ENCODE assay signal across 1 cellular context in the genomic region with DNA sequence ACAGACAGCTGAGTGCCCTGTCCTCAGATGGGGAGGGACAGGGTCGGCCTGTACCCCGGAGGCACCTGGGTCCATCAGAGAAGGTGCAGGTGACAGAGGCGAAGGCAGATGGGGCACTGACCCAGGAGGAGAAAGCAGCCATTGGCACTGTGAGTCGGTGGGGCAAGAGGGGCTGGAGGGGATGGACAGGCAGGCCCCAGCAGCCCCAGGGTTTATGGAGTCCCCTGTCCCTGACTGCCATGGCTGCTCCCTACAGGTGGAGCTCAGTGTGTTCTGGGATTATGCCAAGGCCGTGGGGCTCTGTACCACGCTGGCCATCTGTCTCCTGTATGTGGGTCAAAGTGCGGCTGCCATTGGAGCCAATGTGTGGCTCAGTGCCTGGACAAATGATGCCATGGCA.
TF ChIP-seq lines count a peak whose summit lies in the region.

No MANE protein-coding gene starts in this region.

TF ChIP-seq in GM23338, 12 proteins besides CTCF, POLR2A, EP300 and RAD21:
- no peak for TF ChIP-seq NANOG (IDR thresholded peaks at IDR 0.05; ENCODE audit: borderline replicate concordance)
- no peak for TF ChIP-seq STAT1 (IDR thresholded peaks at IDR 0.05; ENCODE audit: unreplicated experiment)
- no peak for TF ChIP-seq EZH2 (IDR thresholded peaks at IDR 0.05; ENCODE audit: low read depth, unreplicated experiment)
- TF ChIP-seq, protein P1, sequence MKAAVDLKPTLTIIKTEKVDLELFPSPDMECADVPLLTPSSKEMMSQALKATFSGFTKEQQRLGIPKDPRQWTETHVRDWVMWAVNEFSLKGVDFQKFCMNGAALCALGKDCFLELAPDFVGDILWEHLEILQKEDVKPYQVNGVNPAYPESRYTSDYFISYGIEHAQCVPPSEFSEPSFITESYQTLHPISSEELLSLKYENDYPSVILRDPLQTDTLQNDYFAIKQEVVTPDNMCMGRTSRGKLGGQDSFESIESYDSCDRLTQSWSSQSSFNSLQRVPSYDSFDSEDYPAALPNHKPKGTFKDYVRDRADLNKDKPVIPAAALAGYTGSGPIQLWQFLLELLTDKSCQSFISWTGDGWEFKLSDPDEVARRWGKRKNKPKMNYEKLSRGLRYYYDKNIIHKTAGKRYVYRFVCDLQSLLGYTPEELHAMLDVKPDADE (IDR thresholded peaks at IDR 0.05) = no peak
- TF ChIP-seq ZNF331 (CRISPR knock-in tag; IDR thresholded peaks at IDR 0.05; ENCODE audit: low read depth) = no peak
- TF ChIP-seq EZH2phosphoT487 (IDR thresholded peaks at IDR 0.05; ENCODE audit: unreplicated experiment) = no peak
- no peak for TF ChIP-seq CREB1 (CRISPR knock-in tag; IDR thresholded peaks at IDR 0.05; ENCODE audit: low read depth)
- no peak for TF ChIP-seq ZNF114 (CRISPR knock-in tag; IDR thresholded peaks at IDR 0.05)
- TF ChIP-seq, protein P2, sequence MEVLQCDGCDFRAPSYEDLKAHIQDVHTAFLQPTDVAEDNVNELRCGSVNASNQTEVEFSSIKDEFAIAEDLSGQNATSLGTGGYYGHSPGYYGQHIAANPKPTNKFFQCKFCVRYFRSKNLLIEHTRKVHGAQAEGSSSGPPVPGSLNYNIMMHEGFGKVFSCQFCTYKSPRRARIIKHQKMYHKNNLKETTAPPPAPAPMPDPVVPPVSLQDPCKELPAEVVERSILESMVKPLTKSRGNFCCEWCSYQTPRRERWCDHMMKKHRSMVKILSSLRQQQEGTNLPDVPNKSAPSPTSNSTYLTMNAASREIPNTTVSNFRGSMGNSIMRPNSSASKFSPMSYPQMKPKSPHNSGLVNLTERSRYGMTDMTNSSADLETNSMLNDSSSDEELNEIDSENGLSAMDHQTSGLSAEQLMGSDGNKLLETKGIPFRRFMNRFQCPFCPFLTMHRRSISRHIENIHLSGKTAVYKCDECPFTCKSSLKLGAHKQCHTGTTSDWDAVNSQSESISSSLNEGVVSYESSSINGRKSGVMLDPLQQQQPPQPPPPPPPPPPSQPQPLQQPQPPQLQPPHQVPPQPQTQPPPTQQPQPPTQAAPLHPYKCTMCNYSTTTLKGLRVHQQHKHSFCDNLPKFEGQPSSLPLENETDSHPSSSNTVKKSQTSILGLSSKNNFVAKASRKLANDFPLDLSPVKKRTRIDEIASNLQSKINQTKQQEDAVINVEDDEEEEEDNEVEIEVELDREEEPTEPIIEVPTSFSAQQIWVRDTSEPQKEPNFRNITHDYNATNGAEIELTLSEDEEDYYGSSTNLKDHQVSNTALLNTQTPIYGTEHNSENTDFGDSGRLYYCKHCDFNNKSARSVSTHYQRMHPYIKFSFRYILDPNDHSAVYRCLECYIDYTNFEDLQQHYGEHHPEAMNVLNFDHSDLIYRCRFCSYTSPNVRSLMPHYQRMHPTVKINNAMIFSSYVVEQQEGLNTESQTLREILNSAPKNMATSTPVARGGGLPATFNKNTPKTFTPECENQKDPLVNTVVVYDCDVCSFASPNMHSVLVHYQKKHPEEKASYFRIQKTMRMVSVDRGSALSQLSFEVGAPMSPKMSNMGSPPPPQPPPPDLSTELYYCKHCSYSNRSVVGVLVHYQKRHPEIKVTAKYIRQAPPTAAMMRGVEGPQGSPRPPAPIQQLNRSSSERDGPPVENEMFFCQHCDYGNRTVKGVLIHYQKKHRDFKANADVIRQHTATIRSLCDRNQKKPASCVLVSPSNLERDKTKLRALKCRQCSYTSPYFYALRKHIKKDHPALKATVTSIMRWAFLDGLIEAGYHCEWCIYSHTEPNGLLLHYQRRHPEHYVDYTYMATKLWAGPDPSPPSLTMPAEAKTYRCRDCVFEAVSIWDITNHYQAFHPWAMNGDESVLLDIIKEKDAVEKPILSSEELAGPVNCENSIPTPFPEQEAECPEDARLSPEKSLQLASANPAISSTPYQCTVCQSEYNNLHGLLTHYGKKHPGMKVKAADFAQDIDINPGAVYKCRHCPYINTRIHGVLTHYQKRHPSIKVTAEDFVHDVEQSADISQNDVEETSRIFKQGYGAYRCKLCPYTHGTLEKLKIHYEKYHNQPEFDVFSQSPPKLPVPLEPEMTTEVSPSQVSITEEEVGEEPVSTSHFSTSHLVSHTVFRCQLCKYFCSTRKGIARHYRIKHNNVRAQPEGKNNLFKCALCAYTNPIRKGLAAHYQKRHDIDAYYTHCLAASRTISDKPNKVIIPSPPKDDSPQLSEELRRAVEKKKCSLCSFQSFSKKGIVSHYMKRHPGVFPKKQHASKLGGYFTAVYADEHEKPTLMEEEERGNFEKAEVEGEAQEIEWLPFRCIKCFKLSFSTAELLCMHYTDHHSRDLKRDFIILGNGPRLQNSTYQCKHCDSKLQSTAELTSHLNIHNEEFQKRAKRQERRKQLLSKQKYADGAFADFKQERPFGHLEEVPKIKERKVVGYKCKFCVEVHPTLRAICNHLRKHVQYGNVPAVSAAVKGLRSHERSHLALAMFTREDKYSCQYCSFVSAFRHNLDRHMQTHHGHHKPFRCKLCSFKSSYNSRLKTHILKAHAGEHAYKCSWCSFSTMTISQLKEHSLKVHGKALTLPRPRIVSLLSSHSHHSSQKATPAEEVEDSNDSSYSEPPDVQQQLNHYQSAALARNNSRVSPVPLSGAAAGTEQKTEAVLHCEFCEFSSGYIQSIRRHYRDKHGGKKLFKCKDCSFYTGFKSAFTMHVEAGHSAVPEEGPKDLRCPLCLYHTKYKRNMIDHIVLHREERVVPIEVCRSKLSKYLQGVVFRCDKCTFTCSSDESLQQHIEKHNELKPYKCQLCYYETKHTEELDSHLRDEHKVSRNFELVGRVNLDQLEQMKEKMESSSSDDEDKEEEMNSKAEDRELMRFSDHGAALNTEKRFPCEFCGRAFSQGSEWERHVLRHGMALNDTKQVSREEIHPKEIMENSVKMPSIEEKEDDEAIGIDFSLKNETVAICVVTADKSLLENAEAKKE (CRISPR knock-in tag; IDR thresholded peaks at IDR 0.05) = no peak
- TF ChIP-seq, protein P3, sequence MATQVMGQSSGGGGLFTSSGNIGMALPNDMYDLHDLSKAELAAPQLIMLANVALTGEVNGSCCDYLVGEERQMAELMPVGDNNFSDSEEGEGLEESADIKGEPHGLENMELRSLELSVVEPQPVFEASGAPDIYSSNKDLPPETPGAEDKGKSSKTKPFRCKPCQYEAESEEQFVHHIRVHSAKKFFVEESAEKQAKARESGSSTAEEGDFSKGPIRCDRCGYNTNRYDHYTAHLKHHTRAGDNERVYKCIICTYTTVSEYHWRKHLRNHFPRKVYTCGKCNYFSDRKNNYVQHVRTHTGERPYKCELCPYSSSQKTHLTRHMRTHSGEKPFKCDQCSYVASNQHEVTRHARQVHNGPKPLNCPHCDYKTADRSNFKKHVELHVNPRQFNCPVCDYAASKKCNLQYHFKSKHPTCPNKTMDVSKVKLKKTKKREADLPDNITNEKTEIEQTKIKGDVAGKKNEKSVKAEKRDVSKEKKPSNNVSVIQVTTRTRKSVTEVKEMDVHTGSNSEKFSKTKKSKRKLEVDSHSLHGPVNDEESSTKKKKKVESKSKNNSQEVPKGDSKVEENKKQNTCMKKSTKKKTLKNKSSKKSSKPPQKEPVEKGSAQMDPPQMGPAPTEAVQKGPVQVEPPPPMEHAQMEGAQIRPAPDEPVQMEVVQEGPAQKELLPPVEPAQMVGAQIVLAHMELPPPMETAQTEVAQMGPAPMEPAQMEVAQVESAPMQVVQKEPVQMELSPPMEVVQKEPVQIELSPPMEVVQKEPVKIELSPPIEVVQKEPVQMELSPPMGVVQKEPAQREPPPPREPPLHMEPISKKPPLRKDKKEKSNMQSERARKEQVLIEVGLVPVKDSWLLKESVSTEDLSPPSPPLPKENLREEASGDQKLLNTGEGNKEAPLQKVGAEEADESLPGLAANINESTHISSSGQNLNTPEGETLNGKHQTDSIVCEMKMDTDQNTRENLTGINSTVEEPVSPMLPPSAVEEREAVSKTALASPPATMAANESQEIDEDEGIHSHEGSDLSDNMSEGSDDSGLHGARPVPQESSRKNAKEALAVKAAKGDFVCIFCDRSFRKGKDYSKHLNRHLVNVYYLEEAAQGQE (IDR thresholded peaks at IDR 0.05; ENCODE audit: unreplicated experiment) = no peak
- TF ChIP-seq POLR2AphosphoS5 (IDR thresholded peaks at IDR 0.05; ENCODE audit: low read depth) = no peak
- no peak for TF ChIP-seq JUNB (IDR thresholded peaks at IDR 0.05; ENCODE audit: unreplicated experiment)
